1 cellular context compared by ENCODE assay signal in the genomic region with DNA sequence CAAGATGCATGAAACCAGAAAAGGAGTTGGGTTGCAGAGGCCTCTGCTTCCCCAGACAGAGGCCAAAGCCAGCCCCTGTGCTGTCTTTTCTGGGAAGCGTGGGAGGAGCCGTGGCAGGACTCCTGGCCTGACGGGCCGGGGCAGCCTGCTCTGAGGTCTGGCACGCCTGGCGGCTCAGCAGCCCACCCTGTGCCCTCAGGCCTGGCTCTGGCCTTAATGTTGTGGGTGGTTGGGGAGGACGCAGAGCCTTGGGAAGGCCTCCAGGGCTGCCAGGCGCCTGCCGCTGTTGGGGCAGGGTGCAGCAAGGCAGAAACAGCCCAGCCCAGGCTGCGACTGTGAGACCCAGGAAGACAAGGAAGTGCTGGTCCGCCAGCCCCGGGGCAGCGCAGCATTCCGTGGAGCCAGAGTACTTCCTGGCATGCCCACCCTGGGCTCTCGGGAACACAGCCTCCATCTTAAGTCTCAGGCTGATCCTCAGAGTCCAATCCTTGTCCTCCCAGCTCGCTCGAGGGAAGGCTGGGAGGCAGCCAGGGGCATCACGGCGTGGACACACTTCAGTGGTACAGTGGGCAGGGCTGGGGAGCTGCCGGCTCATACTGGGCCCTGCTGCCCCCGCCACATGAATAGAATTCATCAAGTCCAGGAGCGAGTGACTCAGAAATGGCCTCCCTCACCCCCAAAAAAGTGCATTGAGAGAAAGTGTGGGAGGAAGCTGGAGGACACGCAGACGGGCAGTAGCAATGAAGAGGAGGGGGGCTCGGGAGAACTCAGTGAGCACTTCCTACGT.
TF ChIP-seq lines count a peak whose summit lies in the region.

No MANE protein-coding gene starts in this region.

TF ChIP-seq in SK-N-SH, 30 proteins besides CTCF, POLR2A, EP300 and RAD21 (continued from another document):
- TF ChIP-seq, protein P1, sequence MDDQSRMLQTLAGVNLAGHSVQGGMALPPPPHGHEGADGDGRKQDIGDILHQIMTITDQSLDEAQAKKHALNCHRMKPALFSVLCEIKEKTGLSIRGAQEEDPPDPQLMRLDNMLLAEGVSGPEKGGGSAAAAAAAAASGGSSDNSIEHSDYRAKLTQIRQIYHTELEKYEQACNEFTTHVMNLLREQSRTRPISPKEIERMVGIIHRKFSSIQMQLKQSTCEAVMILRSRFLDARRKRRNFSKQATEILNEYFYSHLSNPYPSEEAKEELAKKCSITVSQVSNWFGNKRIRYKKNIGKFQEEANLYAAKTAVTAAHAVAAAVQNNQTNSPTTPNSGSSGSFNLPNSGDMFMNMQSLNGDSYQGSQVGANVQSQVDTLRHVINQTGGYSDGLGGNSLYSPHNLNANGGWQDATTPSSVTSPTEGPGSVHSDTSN (IDR thresholded peaks at IDR 0.05): no peak
- no peak for TF ChIP-seq GATA2 (CRISPR knock-in tag; IDR thresholded peaks at IDR 0.05)
- no peak for TF ChIP-seq TEAD4 (IDR thresholded peaks at IDR 0.05; ENCODE audit: borderline replicate concordance, insufficient read depth)
- no peak for TF ChIP-seq RXRA (IDR thresholded peaks at IDR 0.05; ENCODE audit: borderline replicate concordance, low read depth)
- TF ChIP-seq, protein P2, sequence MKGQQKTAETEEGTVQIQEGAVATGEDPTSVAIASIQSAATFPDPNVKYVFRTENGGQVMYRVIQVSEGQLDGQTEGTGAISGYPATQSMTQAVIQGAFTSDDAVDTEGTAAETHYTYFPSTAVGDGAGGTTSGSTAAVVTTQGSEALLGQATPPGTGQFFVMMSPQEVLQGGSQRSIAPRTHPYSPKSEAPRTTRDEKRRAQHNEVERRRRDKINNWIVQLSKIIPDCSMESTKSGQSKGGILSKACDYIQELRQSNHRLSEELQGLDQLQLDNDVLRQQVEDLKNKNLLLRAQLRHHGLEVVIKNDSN (IDR thresholded peaks at IDR 0.05; ENCODE audit: borderline replicate concordance, low read depth): no peak
- TF ChIP-seq EZH2phosphoT487 (IDR thresholded peaks at IDR 0.05; ENCODE audit: borderline replicate concordance, low read depth): no peak
- no peak for TF ChIP-seq TAF1 (IDR thresholded peaks at IDR 0.05; ENCODE audit: borderline replicate concordance, low read depth, low read length)
- TF ChIP-seq, protein P3, sequence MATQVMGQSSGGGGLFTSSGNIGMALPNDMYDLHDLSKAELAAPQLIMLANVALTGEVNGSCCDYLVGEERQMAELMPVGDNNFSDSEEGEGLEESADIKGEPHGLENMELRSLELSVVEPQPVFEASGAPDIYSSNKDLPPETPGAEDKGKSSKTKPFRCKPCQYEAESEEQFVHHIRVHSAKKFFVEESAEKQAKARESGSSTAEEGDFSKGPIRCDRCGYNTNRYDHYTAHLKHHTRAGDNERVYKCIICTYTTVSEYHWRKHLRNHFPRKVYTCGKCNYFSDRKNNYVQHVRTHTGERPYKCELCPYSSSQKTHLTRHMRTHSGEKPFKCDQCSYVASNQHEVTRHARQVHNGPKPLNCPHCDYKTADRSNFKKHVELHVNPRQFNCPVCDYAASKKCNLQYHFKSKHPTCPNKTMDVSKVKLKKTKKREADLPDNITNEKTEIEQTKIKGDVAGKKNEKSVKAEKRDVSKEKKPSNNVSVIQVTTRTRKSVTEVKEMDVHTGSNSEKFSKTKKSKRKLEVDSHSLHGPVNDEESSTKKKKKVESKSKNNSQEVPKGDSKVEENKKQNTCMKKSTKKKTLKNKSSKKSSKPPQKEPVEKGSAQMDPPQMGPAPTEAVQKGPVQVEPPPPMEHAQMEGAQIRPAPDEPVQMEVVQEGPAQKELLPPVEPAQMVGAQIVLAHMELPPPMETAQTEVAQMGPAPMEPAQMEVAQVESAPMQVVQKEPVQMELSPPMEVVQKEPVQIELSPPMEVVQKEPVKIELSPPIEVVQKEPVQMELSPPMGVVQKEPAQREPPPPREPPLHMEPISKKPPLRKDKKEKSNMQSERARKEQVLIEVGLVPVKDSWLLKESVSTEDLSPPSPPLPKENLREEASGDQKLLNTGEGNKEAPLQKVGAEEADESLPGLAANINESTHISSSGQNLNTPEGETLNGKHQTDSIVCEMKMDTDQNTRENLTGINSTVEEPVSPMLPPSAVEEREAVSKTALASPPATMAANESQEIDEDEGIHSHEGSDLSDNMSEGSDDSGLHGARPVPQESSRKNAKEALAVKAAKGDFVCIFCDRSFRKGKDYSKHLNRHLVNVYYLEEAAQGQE (IDR thresholded peaks at IDR 0.05; ENCODE audit: low read depth, low read length): no peak
- no peak for TF ChIP-seq NFIC (IDR thresholded peaks at IDR 0.05; ENCODE audit: borderline replicate concordance)
- TF ChIP-seq YY1 (IDR thresholded peaks at IDR 0.05; ENCODE audit: low read depth): no peak
- TF ChIP-seq, protein P4, sequence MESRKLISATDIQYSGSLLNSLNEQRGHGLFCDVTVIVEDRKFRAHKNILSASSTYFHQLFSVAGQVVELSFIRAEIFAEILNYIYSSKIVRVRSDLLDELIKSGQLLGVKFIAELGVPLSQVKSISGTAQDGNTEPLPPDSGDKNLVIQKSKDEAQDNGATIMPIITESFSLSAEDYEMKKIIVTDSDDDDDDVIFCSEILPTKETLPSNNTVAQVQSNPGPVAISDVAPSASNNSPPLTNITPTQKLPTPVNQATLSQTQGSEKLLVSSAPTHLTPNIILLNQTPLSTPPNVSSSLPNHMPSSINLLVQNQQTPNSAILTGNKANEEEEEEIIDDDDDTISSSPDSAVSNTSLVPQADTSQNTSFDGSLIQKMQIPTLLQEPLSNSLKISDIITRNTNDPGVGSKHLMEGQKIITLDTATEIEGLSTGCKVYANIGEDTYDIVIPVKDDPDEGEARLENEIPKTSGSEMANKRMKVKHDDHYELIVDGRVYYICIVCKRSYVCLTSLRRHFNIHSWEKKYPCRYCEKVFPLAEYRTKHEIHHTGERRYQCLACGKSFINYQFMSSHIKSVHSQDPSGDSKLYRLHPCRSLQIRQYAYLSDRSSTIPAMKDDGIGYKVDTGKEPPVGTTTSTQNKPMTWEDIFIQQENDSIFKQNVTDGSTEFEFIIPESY (IDR thresholded peaks at IDR 0.05; ENCODE audit: borderline replicate concordance, low read depth): no peak
- no peak for TF ChIP-seq JUND (IDR thresholded peaks at IDR 0.05)
